Comparison of ENCODE assay signal across 15 cellular contexts in genomic region chr1:218425647-218426342, GRCh38.
A peak's percentile ranks its signal among the peaks of the same experiment; 100 is the strongest.
DNase-seq lines count a peak whose midpoint lies in the region; ATAC-seq and TF ChIP-seq lines count a peak whose summit lies in the region.
"Had no signal": no experiment of that assay in that cellular context is flagged by ENCODE, and none has a peak within 500 bp of the region (broad histone marks: within the 10 kb centered on the region; RNA-seq: fewer than 3 reads in every experiment).

No MANE protein-coding gene starts in this region.

- H3K27me3 Mint-ChIP-seq in brain, result no peaks in the 10 kb centered on the region
- H3K27me3 Mint-ChIP-seq in mesothelial cell of epicardium (ENCODE audit: low read depth), result no peaks in the 10 kb centered on the region
- H3K27me3 Mint-ChIP-seq in activated CD4-positive, alpha-beta memory T cell treated with anti-CD3 and anti-CD28 coated beads for 36 hours, result peaks cover 6% of the 10 kb centered on the region
- H3K27me3 Mint-ChIP-seq: activated CD4-positive, alpha-beta T cell treated with anti-CD3 and anti-CD28 coated beads, Interleukin-2, amount 10 ng/mL, durations not matched to agents 24 days and 14 days had no signal

- H3K36me3 Mint-ChIP-seq in brain (peaks cover 3% of the 10 kb centered on the region), mesothelial cell of epicardium (no peaks in the 10 kb centered on the region)
- no peaks in the 10 kb centered on the region for H3K36me3 Mint-ChIP-seq in activated CD4-positive, alpha-beta memory T cell treated with anti-CD3 and anti-CD28 coated beads for 36 hours

- H3K4me1 Mint-ChIP-seq in brain (peaks cover 49% of the 10 kb centered on the region), mesothelial cell of epicardium (peaks cover 15% of the 10 kb centered on the region)
- H3K4me1 Mint-ChIP-seq in activated CD4-positive, alpha-beta memory T cell treated with anti-CD3 and anti-CD28 coated beads for 36 hours (ENCODE audit: low read depth), result no peaks in the 10 kb centered on the region
- H3K4me1 Mint-ChIP-seq: activated CD4-positive, alpha-beta T cell treated with anti-CD3 and anti-CD28 coated beads, Interleukin-2, amount 10 ng/mL, durations not matched to agents 24 days and 14 days had no signal

- CTCF ChIA-PET in activated CD4-positive, alpha-beta memory T cell treated with anti-CD3 and anti-CD28 coated beads for 36 hours (lab: Charles Lee), result no interaction called here

- peak overlapping the region; percentile 70 for H3K27ac ChIP-seq in ACC112 (ENCODE audit: low read depth, low read length)
- H3K27ac ChIP-seq: vagina had no signal

- H2AFZ ChIP-seq in ACC112 (ENCODE audit: low read length, unreplicated experiment), result no peak overlapping the region

- H3K9me3 Mint-ChIP-seq in brain, result peaks cover 2 to 9% (median 4%) of the 10 kb centered on the region in 5 experiments
- H3K9me3 Mint-ChIP-seq in mesothelial cell of epicardium, result no peaks in the 10 kb centered on the region
- H3K9me3 Mint-ChIP-seq in activated CD4-positive, alpha-beta memory T cell treated with anti-CD3 and anti-CD28 coated beads for 36 hours, result no peaks in the 10 kb centered on the region
- H3K9me3 Mint-ChIP-seq: activated CD4-positive, alpha-beta T cell treated with anti-CD3 and anti-CD28 coated beads, Interleukin-2, amount 10 ng/mL, durations not matched to agents 24 days and 14 days had no signal

- no peaks in the 10 kb centered on the region for H3K36me3 ChIP-seq in ACC112 (ENCODE audit: insufficient read depth, low read length)
- H3K36me3 ChIP-seq: vagina had no signal

- intact Hi-C loops in left cardiac atrium (cut with DNase I), result no loop called here
- intact Hi-C loops in activated CD4-positive, alpha-beta memory T cell treated with anti-CD3 and anti-CD28 coated beads for 36 hours (cut with micrococcal nuclease), result no loop called here

- H3K4me3 Mint-ChIP-seq in brain, result no peak overlapping the region
- no peak overlapping the region for H3K4me3 Mint-ChIP-seq in mesothelial cell of epicardium
- no peak overlapping the region for H3K4me3 Mint-ChIP-seq in activated CD4-positive, alpha-beta memory T cell treated with anti-CD3 and anti-CD28 coated beads for 36 hours
- H3K4me3 Mint-ChIP-seq: activated CD4-positive, alpha-beta T cell treated with anti-CD3 and anti-CD28 coated beads, Interleukin-2, amount 10 ng/mL, durations not matched to agents 24 days and 14 days had no signal

- no peaks in the 10 kb centered on the region for H3K79me2 ChIP-seq in ACC112 (ENCODE audit: control insufficient read depth, insufficient read depth, low read length, unreplicated experiment)

- peaks cover 18% of the 10 kb centered on the region for H3K4me1 ChIP-seq in ACC112 (ENCODE audit: control insufficient read depth, insufficient read depth, low read length, unreplicated experiment)
- H3K4me1 ChIP-seq: vagina had no signal

- no peaks in the 10 kb centered on the region for H3K27me3 ChIP-seq in ACC112 (ENCODE audit: insufficient read depth, low read length)
- H3K27me3 ChIP-seq: vagina had no signal

- DNase-seq in HPDE6-E6E7 (ENCODE audit: extremely low spot score) (peak; percentile 29), left cardiac atrium (no peak), mesothelial cell of epicardium (ENCODE audit: low spot score in 2 of 2, unreplicated experiment in 2 of 2) (no peak), amygdala (lab: John Stamatoyannopoulos, UW) (no peak)
- no peak for DNase-seq in activated CD4-positive, alpha-beta memory T cell treated with anti-CD3 and anti-CD28 coated beads for 36 hours
- DNase-seq: activated CD4-positive, alpha-beta T cell treated with anti-CD3 and anti-CD28 coated beads, Interleukin-2, amount 10 ng/mL, durations not matched to agents 24 days and 14 days; activated effector memory CD4-positive, alpha-beta T cell treated with anti-CD3 and anti-CD28 coated beads, Interleukin-2, amount 50 U/mL, for 16 hours; glutamatergic neuron; NCI-H2029 had no signal

- no peak overlapping the region for H3K4me3 ChIP-seq in ACC112 (ENCODE audit: low read depth, low read length)
- H3K4me3 ChIP-seq: coronary artery, K562, vagina had no signal

- POLR2A ChIA-PET in activated CD4-positive, alpha-beta memory T cell treated with anti-CD3 and anti-CD28 coated beads for 36 hours (lab: Charles Lee), result no interaction called here

- TF ChIP-seq CTCF in brain (conservative IDR thresholded peaks at IDR 0.05) (no peak), mesothelial cell of epicardium (IDR thresholded peaks at IDR 0.05; ENCODE audit: unreplicated experiment) (no peak)

- H3K27ac Mint-ChIP-seq in brain (peak overlapping the region in 4 of 5 experiments; percentile 42 to 88 (median 65)), mesothelial cell of epicardium (no peak overlapping the region)
- H3K27ac Mint-ChIP-seq in activated CD4-positive, alpha-beta memory T cell treated with anti-CD3 and anti-CD28 coated beads for 36 hours, result no peak overlapping the region
- H3K27ac Mint-ChIP-seq: activated CD4-positive, alpha-beta T cell treated with anti-CD3 and anti-CD28 coated beads, Interleukin-2, amount 10 ng/mL, durations not matched to agents 24 days and 14 days had no signal

- peak; percentile 77 to 83 for ATAC-seq in left cardiac atrium
- ATAC-seq in HG03571 (IDR thresholded peaks at IDR 0.05; ENCODE audit: unreplicated experiment), result no peak
- ATAC-seq: K562 had no signal

Comparison
In these comparisons a context has a peak if more than half of its experiments do, and no peak if none do; other contexts are left out.
1. H3K27ac Mint-ChIP-seq: peak in brain (4 of 5); none in mesothelial cell of epicardium (single experiment) and activated CD4-positive, alpha-beta memory T cell treated with anti-CD3 and anti-CD28 coated beads for 36 hours (single experiment).